In the genomic region with DNA sequence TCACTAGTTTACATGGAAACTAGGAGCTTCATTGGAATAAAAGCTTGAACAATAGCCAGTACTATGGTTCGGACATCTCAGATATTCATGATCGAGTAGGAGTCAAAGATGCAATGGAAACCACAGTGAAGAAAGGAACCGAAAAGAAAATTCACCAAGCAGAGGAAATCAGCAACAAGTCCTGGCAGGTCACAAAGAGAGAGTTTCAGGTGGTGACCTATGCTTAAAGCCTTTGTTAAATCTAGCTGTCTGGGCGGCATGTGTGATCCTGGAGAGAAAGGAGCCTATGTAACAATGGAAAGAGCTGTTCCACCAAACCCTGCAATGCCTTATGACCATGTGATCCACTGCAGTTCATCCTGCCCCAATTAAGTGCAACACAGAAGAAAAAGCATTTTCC, we compare ENCODE assay signal across 15 cellular contexts.
DNase-seq lines count a peak whose midpoint lies in the region; ATAC-seq and TF ChIP-seq lines count a peak whose summit lies in the region.
"Had no signal": no experiment of that assay in that cellular context is flagged by ENCODE, and none has a peak within 500 bp of the region (broad histone marks: within the 10 kb centered on the region; RNA-seq: fewer than 3 reads in every experiment).

No MANE protein-coding gene starts in this region.

- no peaks in the 10 kb centered on the region for H3K9me3 ChIP-seq in esophagus squamous epithelium
- H3K9me3 ChIP-seq: thoracic aorta had no signal

- DNase-seq in esophagus squamous epithelium (lab: John Stamatoyannopoulos, UW) (no peak), COR-L47 (lab: John Stamatoyannopoulos, UW) (no peak), endothelial cell (ENCODE audit: low spot score) (no peak)
- no peak for DNase-seq in activated T-cell treated with anti-CD3 and anti-CD28 coated beads, Interleukin-2, amount 50 U/mL, for 4 hours
- DNase-seq: activated CD8-positive, alpha-beta T cell treated with anti-CD3 and anti-CD28 coated beads for 36 hours; activated naive CD4-positive, alpha-beta T cell; cerebellar nuclear complex; DND-41; NCI-H187; right cardiac atrium had no signal

- intact Hi-C loops in esophagus squamous epithelium (cut with DNase I): no loop called here

- H3K36me3 ChIP-seq in esophagus squamous epithelium: no peaks in the 10 kb centered on the region
- H3K36me3 ChIP-seq: thoracic aorta had no signal

- H3K27ac ChIP-seq in esophagus squamous epithelium: no peak overlapping the region
- H3K27ac ChIP-seq: thoracic aorta had no signal

- no peaks in the 10 kb centered on the region for H3K36me3 Mint-ChIP-seq in activated T-cell treated with anti-CD3 and anti-CD28 coated beads, Interleukin-2, amount 50 U/mL, for 4 hours (ENCODE audit: insufficient read depth)
- H3K36me3 Mint-ChIP-seq in endothelial cell (ENCODE audit: low read depth, unreplicated experiment): no peaks in the 10 kb centered on the region

- H3K4me1 ChIP-seq in esophagus squamous epithelium: peaks cover 0 to 10% (median 10%) of the 10 kb centered on the region in 3 donors

- H3K27ac Mint-ChIP-seq in endothelial cell (ENCODE audit: unreplicated experiment): no peak overlapping the region
- H3K27ac Mint-ChIP-seq: activated CD8-positive, alpha-beta T cell treated with anti-CD3 and anti-CD28 coated beads for 36 hours had no signal

- no peak for TF ChIP-seq CTCF in esophagus squamous epithelium (IDR thresholded peaks at IDR 0.05)
- TF ChIP-seq CTCF in endothelial cell (IDR thresholded peaks at IDR 0.05; ENCODE audit: unreplicated experiment): no peak

- H3K9me3 Mint-ChIP-seq in activated T-cell treated with anti-CD3 and anti-CD28 coated beads, Interleukin-2, amount 50 U/mL, for 4 hours: no peaks in the 10 kb centered on the region
- no peaks in the 10 kb centered on the region for H3K9me3 Mint-ChIP-seq in endothelial cell (ENCODE audit: unreplicated experiment)
- H3K9me3 Mint-ChIP-seq: activated CD8-positive, alpha-beta T cell treated with anti-CD3 and anti-CD28 coated beads for 36 hours had no signal

- H3K4me3 Mint-ChIP-seq in activated T-cell treated with anti-CD3 and anti-CD28 coated beads, Interleukin-2, amount 50 U/mL, for 4 hours: no peak overlapping the region
- H3K4me3 Mint-ChIP-seq in endothelial cell (ENCODE audit: unreplicated experiment): no peak overlapping the region
- H3K4me3 Mint-ChIP-seq: activated CD8-positive, alpha-beta T cell treated with anti-CD3 and anti-CD28 coated beads for 36 hours had no signal

- H3K4me3 ChIP-seq in GM08714 (ENCODE audit: low read length) (peak overlapping the region; percentile 7; the same call in 1 of the 2 replicates), esophagus squamous epithelium (no peak overlapping the region)
- H3K4me3 ChIP-seq: thoracic aorta had no signal

- TF ChIP-seq POLR2A in esophagus squamous epithelium (IDR thresholded peaks at IDR 0.05): no peak

- H3K4me1 Mint-ChIP-seq in activated T-cell treated with anti-CD3 and anti-CD28 coated beads, Interleukin-2, amount 50 U/mL, for 4 hours (ENCODE audit: low read depth): no peaks in the 10 kb centered on the region
- no peaks in the 10 kb centered on the region for H3K4me1 Mint-ChIP-seq in endothelial cell (ENCODE audit: unreplicated experiment)

- WGBS in esophagus squamous epithelium, 2 donors: 56 to 59% methylated on average over 4 of the region's 4 CpGs

- peak; percentile 57 for ATAC-seq in GM19395 (IDR thresholded peaks at IDR 0.05; ENCODE audit: unreplicated experiment)
- ATAC-seq in HG02798 (IDR thresholded peaks at IDR 0.05; ENCODE audit: poor library complexity, unreplicated experiment): peak; percentile 55
- peak; percentile 60 for ATAC-seq in HG03565 (IDR thresholded peaks at IDR 0.05; ENCODE audit: unreplicated experiment)
- no peak for ATAC-seq in activated T-cell treated with anti-CD3 and anti-CD28 coated beads, Interleukin-2, amount 50 U/mL, for 4 hours
- ATAC-seq: activated CD8-positive, alpha-beta T cell treated with anti-CD3 and anti-CD28 coated beads for 36 hours; right cardiac atrium had no signal

- no peaks in the 10 kb centered on the region for H3K27me3 Mint-ChIP-seq in activated T-cell treated with anti-CD3 and anti-CD28 coated beads, Interleukin-2, amount 50 U/mL, for 4 hours (ENCODE audit: low read depth)
- no peaks in the 10 kb centered on the region for H3K27me3 Mint-ChIP-seq in endothelial cell (ENCODE audit: unreplicated experiment)
- H3K27me3 Mint-ChIP-seq: activated CD8-positive, alpha-beta T cell treated with anti-CD3 and anti-CD28 coated beads for 36 hours had no signal

- H3K27me3 ChIP-seq in esophagus squamous epithelium: no peaks in the 10 kb centered on the region

Comparison
In these comparisons a context has a peak if more than half of its experiments do, and no peak if none do; other contexts are left out.
1. ATAC-seq: peak in GM19395 (single experiment), HG02798 (single experiment) and HG03565 (single experiment); none in activated T-cell treated with anti-CD3 and anti-CD28 coated beads, Interleukin-2, amount 50 U/mL, for 4 hours (0 of 2).